ENCODE assay signal across 1 cellular context in genomic region chr2:8495189-8495855, GRCh38.
TF ChIP-seq lines count a peak whose summit lies in the region.

No MANE protein-coding gene starts in this region.

TF ChIP-seq in GM12878, 131 proteins besides CTCF, POLR2A, EP300 and RAD21 (continued from another document):
- no peak for TF ChIP-seq SIN3A (IDR thresholded peaks at IDR 0.05; ENCODE audit: low read depth, low read length)
- no peak for TF ChIP-seq RBBP5 (conservative IDR thresholded peaks at IDR 0.05)
- TF ChIP-seq DPF2 (IDR thresholded peaks at IDR 0.05): no peak
- TF ChIP-seq ATF7 (IDR thresholded peaks at IDR 0.05; ENCODE audit: low read depth): no peak
